In the genomic region with DNA sequence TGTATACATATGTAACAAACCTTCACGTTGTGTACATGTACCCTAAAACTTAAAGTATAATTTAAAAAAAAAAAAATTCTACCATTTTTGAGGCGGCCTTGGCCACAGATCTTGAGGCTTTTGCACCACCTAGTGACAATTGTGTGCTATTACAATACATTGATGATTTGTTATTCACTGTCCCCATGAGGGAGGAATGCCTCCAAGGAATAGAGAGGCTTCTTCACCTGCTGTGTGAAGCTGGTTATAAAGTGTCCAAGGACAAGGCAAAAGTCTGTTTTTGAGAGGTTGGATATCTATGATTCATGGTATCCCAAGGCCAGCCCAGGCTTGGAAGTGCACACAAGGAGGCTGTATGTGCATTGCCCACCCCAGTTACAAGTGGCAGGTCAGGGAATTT, we compare ENCODE assay signal across 9 cellular contexts. TPM values are rescaled to one million over a fixed set of nuclear protein-coding genes. Genes with fewer than 3 reads are reported as not detected.
DNase-seq lines count a peak whose midpoint lies in the region; ATAC-seq and TF ChIP-seq lines count a peak whose summit lies in the region.
"Had no signal": no experiment of that assay in that cellular context is flagged by ENCODE, and none has a peak within 500 bp of the region (broad histone marks: within the 10 kb centered on the region; RNA-seq: fewer than 3 reads in every experiment).

No MANE protein-coding gene starts in this region.

- no peak overlapping the region for H3K27ac Mint-ChIP-seq in activated CD4-positive, alpha-beta T cell treated with anti-CD3 and anti-CD28 coated beads, Interleukin-2, amount 10 ng/mL, durations not matched to agents 24 days and 14 days
- no peak overlapping the region for H3K27ac Mint-ChIP-seq in nephron progenitor cell
- H3K27ac Mint-ChIP-seq: activated naive CD8-positive, alpha-beta T cell had no signal

- no peaks in the 10 kb centered on the region for H3F3A ChIP-seq in Loucy (ENCODE audit: low read depth)

- H4K20me1 ChIP-seq in Loucy (ENCODE audit: insufficient read depth, low read length, poor library complexity, severe bottlenecking): no peaks in the 10 kb centered on the region

- H3K9ac ChIP-seq in Loucy (ENCODE audit: low read depth, low read length, poor library complexity, severe bottlenecking): no peak overlapping the region

- no peaks in the 10 kb centered on the region for H3K27me3 ChIP-seq in Loucy (ENCODE audit: insufficient read depth, low read length, poor library complexity, severe bottlenecking)

- ATAC-seq in GM18505 (IDR thresholded peaks at IDR 0.05; ENCODE audit: unreplicated experiment) (no peak), GM18868 (IDR thresholded peaks at IDR 0.05; ENCODE audit: unreplicated experiment) (no peak)

- no peaks in the 10 kb centered on the region for H3K79me2 ChIP-seq in Loucy (ENCODE audit: insufficient read depth, low read length)

- no peaks in the 10 kb centered on the region for H3K9me3 Mint-ChIP-seq in activated CD4-positive, alpha-beta T cell treated with anti-CD3 and anti-CD28 coated beads, Interleukin-2, amount 10 ng/mL, durations not matched to agents 24 days and 14 days
- H3K9me3 Mint-ChIP-seq in nephron progenitor cell: peaks cover 15% of the 10 kb centered on the region

- H3K36me3 ChIP-seq in Loucy (ENCODE audit: insufficient read depth, low read length): no peaks in the 10 kb centered on the region

- peaks cover 9% of the 10 kb centered on the region for H3K27me3 Mint-ChIP-seq in activated CD4-positive, alpha-beta T cell treated with anti-CD3 and anti-CD28 coated beads, Interleukin-2, amount 10 ng/mL, durations not matched to agents 24 days and 14 days
- H3K27me3 Mint-ChIP-seq in nephron progenitor cell (ENCODE audit: low read depth, poor library complexity): peaks cover 29% of the 10 kb centered on the region

- TF ChIP-seq POLR2A in GM18505 (IDR thresholded peaks at IDR 0.05; ENCODE audit: borderline replicate concordance, extremely low read depth, insufficient read depth, insufficient read length): no peak

- H2AFZ ChIP-seq in Loucy (ENCODE audit: low read length): no peak overlapping the region

- H3K4me1 Mint-ChIP-seq in activated CD4-positive, alpha-beta T cell treated with anti-CD3 and anti-CD28 coated beads, Interleukin-2, amount 10 ng/mL, durations not matched to agents 24 days and 14 days: no peaks in the 10 kb centered on the region
- peaks cover 5% of the 10 kb centered on the region for H3K4me1 Mint-ChIP-seq in nephron progenitor cell

- H3K9me3 ChIP-seq in Loucy (ENCODE audit: insufficient read depth, low read depth, low read length): no peaks in the 10 kb centered on the region

- H3K4me1 ChIP-seq in Loucy (ENCODE audit: insufficient read depth, low read length, poor library complexity, severe bottlenecking): no peaks in the 10 kb centered on the region

- H3K9me2 ChIP-seq in Loucy (replicated peaks; ENCODE audit: low read depth, low read length): no peaks in the 10 kb centered on the region

- H3K4me3 ChIP-seq in Loucy (ENCODE audit: low read length, poor library complexity, severe bottlenecking) (no peak overlapping the region), cardiac fibroblast (replicated peaks in 1 of 2; ENCODE audit: low read depth in 2 of 2, low read length in 2 of 2) (no peak overlapping the region)

- peak; percentile 68 for DNase-seq in activated CD4-positive, alpha-beta T cell treated with anti-CD3 and anti-CD28 coated beads, Interleukin-2, amount 10 ng/mL, durations not matched to agents 24 days and 14 days
- no peak for DNase-seq in activated CD4-positive, alpha-beta T cell treated with anti-CD3 and anti-CD28 coated beads, Interleukin-2, amount 50 U/mL, for 48 hours
- DNase-seq in cardiac fibroblast (ENCODE audit: low read depth in 2 of 2) (peak; percentile 25 to 55), nephron progenitor cell (peak; percentile 29), GM19238 (ENCODE audit: insufficient read length, low spot score) (no peak)

- H3K4me2 ChIP-seq in Loucy (ENCODE audit: low read depth, low read length, poor library complexity, severe bottlenecking): no peak overlapping the region

- intact Hi-C loops in activated CD4-positive, alpha-beta T cell treated with anti-CD3 and anti-CD28 coated beads, Interleukin-2, amount 10 ng/mL, durations not matched to agents 24 days and 14 days (cut with micrococcal nuclease): loop anchor here (1.0 to 5.0 kb wide), 2 partner anchors 177 to 305 kb away; no protein-coding TSS in a partner anchor

- no peaks in the 10 kb centered on the region for H3K36me3 Mint-ChIP-seq in activated CD4-positive, alpha-beta T cell treated with anti-CD3 and anti-CD28 coated beads, Interleukin-2, amount 10 ng/mL, durations not matched to agents 24 days and 14 days (ENCODE audit: low read depth)
- no peaks in the 10 kb centered on the region for H3K36me3 Mint-ChIP-seq in nephron progenitor cell (ENCODE audit: low read depth)
- H3K36me3 Mint-ChIP-seq: activated naive CD8-positive, alpha-beta T cell had no signal

- no peak overlapping the region for H3K4me3 Mint-ChIP-seq in activated CD4-positive, alpha-beta T cell treated with anti-CD3 and anti-CD28 coated beads, Interleukin-2, amount 10 ng/mL, durations not matched to agents 24 days and 14 days
- H3K4me3 Mint-ChIP-seq in nephron progenitor cell: no peak overlapping the region
- H3K4me3 Mint-ChIP-seq: activated naive CD8-positive, alpha-beta T cell had no signal

- TF ChIP-seq CTCF in Loucy (conservative IDR thresholded peaks at IDR 0.05; ENCODE audit: low read length): peak; percentile 68
- peak; percentile 48 for TF ChIP-seq CTCF in cardiac fibroblast (IDR thresholded peaks at IDR 0.05; ENCODE audit: low read depth, low read length)
- peak; percentile 62 for TF ChIP-seq CTCF in nephron progenitor cell (IDR thresholded peaks at IDR 0.05)

RNA-seq across cellular contexts. Expression of a gene that starts 30.7 kb away (rescaled TPM):
- total RNA-seq in activated CD4-positive, alpha-beta T cell treated with anti-CD3 and anti-CD28 coated beads, Interleukin-2, amount 10 ng/mL, durations not matched to agents 24 days and 14 days: not detected in 2 replicates

Comparison
In these comparisons a context has a peak if more than half of its experiments do, and no peak if none do; other contexts are left out.
1. DNase-seq: peak in activated CD4-positive, alpha-beta T cell treated with anti-CD3 and anti-CD28 coated beads, Interleukin-2, amount 10 ng/mL, durations not matched to agents 24 days and 14 days (single experiment), cardiac fibroblast (2 of 2) and nephron progenitor cell (single experiment); none in activated CD4-positive, alpha-beta T cell treated with anti-CD3 and anti-CD28 coated beads, Interleukin-2, amount 50 U/mL, for 48 hours (0 of 2) and GM19238 (single experiment).
2. Peak in every context shown above with its lines, with median percentiles within 50 percentile points of each other: CTCF ChIP-seq.